ENCODE assay signal across 1 cellular context in genomic region chr16:16045879-16046278, GRCh38.
TF ChIP-seq lines count a peak whose summit lies in the region.

No MANE protein-coding gene starts in this region.

TF ChIP-seq in GM23338, 12 proteins besides CTCF, POLR2A, EP300 and RAD21 (continued from another document):
- no peak for TF ChIP-seq ZNF462 (CRISPR knock-in tag; IDR thresholded peaks at IDR 0.05)
- no peak for TF ChIP-seq ZNF114 (CRISPR knock-in tag; IDR thresholded peaks at IDR 0.05)
- TF ChIP-seq JUNB (IDR thresholded peaks at IDR 0.05; ENCODE audit: unreplicated experiment), result no peak
- TF ChIP-seq NANOG (IDR thresholded peaks at IDR 0.05; ENCODE audit: borderline replicate concordance), result no peak
- TF ChIP-seq ZNF331 (CRISPR knock-in tag; IDR thresholded peaks at IDR 0.05; ENCODE audit: low read depth), result no peak
- TF ChIP-seq POLR2AphosphoS5 (IDR thresholded peaks at IDR 0.05; ENCODE audit: low read depth), result no peak
- TF ChIP-seq, protein P1, sequence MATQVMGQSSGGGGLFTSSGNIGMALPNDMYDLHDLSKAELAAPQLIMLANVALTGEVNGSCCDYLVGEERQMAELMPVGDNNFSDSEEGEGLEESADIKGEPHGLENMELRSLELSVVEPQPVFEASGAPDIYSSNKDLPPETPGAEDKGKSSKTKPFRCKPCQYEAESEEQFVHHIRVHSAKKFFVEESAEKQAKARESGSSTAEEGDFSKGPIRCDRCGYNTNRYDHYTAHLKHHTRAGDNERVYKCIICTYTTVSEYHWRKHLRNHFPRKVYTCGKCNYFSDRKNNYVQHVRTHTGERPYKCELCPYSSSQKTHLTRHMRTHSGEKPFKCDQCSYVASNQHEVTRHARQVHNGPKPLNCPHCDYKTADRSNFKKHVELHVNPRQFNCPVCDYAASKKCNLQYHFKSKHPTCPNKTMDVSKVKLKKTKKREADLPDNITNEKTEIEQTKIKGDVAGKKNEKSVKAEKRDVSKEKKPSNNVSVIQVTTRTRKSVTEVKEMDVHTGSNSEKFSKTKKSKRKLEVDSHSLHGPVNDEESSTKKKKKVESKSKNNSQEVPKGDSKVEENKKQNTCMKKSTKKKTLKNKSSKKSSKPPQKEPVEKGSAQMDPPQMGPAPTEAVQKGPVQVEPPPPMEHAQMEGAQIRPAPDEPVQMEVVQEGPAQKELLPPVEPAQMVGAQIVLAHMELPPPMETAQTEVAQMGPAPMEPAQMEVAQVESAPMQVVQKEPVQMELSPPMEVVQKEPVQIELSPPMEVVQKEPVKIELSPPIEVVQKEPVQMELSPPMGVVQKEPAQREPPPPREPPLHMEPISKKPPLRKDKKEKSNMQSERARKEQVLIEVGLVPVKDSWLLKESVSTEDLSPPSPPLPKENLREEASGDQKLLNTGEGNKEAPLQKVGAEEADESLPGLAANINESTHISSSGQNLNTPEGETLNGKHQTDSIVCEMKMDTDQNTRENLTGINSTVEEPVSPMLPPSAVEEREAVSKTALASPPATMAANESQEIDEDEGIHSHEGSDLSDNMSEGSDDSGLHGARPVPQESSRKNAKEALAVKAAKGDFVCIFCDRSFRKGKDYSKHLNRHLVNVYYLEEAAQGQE (IDR thresholded peaks at IDR 0.05; ENCODE audit: unreplicated experiment), result no peak
- TF ChIP-seq EZH2 (IDR thresholded peaks at IDR 0.05; ENCODE audit: low read depth, unreplicated experiment), result no peak
TF ChIP-seq in GM23338: peak in this region for 0.
